In the genomic region with DNA sequence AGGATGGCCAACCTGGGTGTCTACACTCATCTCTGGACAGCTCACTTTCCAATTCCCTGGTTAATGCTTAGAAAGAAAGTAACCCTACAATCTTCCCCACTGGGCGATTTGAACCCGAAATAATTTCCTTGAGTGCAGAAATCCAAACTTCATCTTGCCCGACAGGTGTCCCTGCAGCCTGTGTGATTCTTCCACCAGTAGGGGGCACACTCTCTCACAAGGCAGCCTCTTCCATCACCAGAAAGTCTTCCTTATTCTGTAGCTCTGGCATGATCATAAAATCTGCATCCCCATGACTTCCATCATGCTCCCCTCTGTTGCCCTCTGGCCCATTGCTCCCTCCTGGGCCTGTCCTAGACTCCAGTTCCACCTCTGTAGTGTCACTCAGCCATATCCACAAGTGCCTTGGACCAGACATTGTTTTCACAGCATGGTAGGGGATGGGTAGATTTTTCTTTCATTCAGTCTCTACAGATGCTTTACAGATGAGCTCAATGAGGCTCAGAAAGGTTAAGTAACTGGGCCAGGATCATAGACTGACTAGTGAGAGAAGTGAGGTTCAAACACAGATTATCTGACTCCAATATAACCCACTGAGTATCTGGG, we compare ENCODE assay signal across 14 cellular contexts.
DNase-seq lines count a peak whose midpoint lies in the region; ATAC-seq, FAIRE-seq and TF ChIP-seq lines count a peak whose summit lies in the region.
"Had no signal": no experiment of that assay in that cellular context is flagged by ENCODE, and none has a peak within 500 bp of the region (broad histone marks: within the 10 kb centered on the region; RNA-seq: fewer than 3 reads in every experiment).

No MANE protein-coding gene starts in this region.

- in situ Hi-C loops in brain microvascular endothelial cell (cut with HindIII; ENCODE audit: low pct_ligation_motif_present, low sequenced_read_pairs) = no loop called here

- H2AFZ ChIP-seq in KMS-11 (ENCODE audit: low read depth) (no peak overlapping the region), parathyroid adenoma (no peak overlapping the region)
- H2AFZ ChIP-seq: GM23248 had no signal

- H3K79me2 ChIP-seq in KMS-11 (ENCODE audit: insufficient read depth, low read depth) = no peaks in the 10 kb centered on the region
- H3K79me2 ChIP-seq in parathyroid adenoma = no peaks in the 10 kb centered on the region

- no peak overlapping the region for H3K4me3 ChIP-seq in KMS-11 (IDR thresholded peaks at IDR 0.05; ENCODE audit: insufficient read depth, low read depth, low read length)
- H3K4me3 ChIP-seq in brain microvascular endothelial cell (ENCODE audit: low read depth, low read length) = no peak overlapping the region
- no peak overlapping the region for H3K4me3 ChIP-seq in parathyroid adenoma (ENCODE audit: low read depth, low read length)
- H3K4me3 ChIP-seq: GM23248, left lung had no signal

- H3K9me3 ChIP-seq in parathyroid adenoma (ENCODE audit: control insufficient read depth, low read length) = no peaks in the 10 kb centered on the region
- H3K9me3 ChIP-seq: left lung had no signal

- H3K36me3 ChIP-seq in KMS-11 (ENCODE audit: insufficient read depth) (no peaks in the 10 kb centered on the region), brain microvascular endothelial cell (replicated peaks) (no peaks in the 10 kb centered on the region), parathyroid adenoma (ENCODE audit: control insufficient read depth, insufficient read depth, low read length) (no peaks in the 10 kb centered on the region)
- H3K36me3 ChIP-seq: left lung had no signal

- no peak overlapping the region for H3K4me2 ChIP-seq in KMS-11
- no peak overlapping the region for H3K4me2 ChIP-seq in parathyroid adenoma (ENCODE audit: low read length)

- no peak for FAIRE-seq in urothelium cell line (lab: Jason Lieb, UNC)
- FAIRE-seq: frontal cortex had no signal

- H3K4me1 ChIP-seq in KMS-11 (ENCODE audit: low read depth, poor library complexity, severe bottlenecking) (no peaks in the 10 kb centered on the region), parathyroid adenoma (no peaks in the 10 kb centered on the region)
- H3K4me1 ChIP-seq: left lung had no signal

- H4K20me1 ChIP-seq in KMS-11 (ENCODE audit: insufficient read depth) = no peaks in the 10 kb centered on the region

- 0 out of 2 replicates have a peak, but pooled peaks have one; percentile 29 for TF ChIP-seq CTCF in KMS-11 (conservative IDR thresholded peaks at IDR 0.05; ENCODE audit: low read depth, low read length)
- TF ChIP-seq CTCF in brain microvascular endothelial cell (IDR thresholded peaks at IDR 0.05; ENCODE audit: low read depth, low read length, missing control alignments) = peak; percentile 15
- TF ChIP-seq CTCF in parathyroid adenoma (IDR thresholded peaks at IDR 0.05) = peak; percentile 12

- no peak overlapping the region for H3K9ac ChIP-seq in KMS-11
- no peak overlapping the region for H3K9ac ChIP-seq in parathyroid adenoma
- H3K9ac ChIP-seq: GM23248 had no signal

- ATAC-seq in HG03432 (IDR thresholded peaks at IDR 0.05; ENCODE audit: unreplicated experiment) = no peak
- ATAC-seq: activated naive CD8-positive, alpha-beta T cell treated with anti-CD3 and anti-CD28 coated beads, Interleukin-2, amount 50 U/mL, for 24 hours had no signal

- H3K27ac ChIP-seq in KMS-11 = no peak overlapping the region
- no peak overlapping the region for H3K27ac ChIP-seq in brain microvascular endothelial cell
- H3K27ac ChIP-seq in parathyroid adenoma = no peak overlapping the region
- H3K27ac ChIP-seq: GM23248, left lung had no signal

- DNase-seq in activated CD4-positive, alpha-beta T cell treated with anti-CD3 and anti-CD28 coated beads for 48 hours = peak; percentile 3
- no peak for DNase-seq in activated CD4-positive, alpha-beta T cell treated with anti-CD3 and anti-CD28 coated beads for 1 hour
- DNase-seq in brain microvascular endothelial cell (no peak), urothelium cell line (ENCODE audit: low spot score) (no peak), AG08396 (ENCODE audit: low spot score) (no peak)
- DNase-seq: activated naive CD8-positive, alpha-beta T cell treated with anti-CD3 and anti-CD28 coated beads, Interleukin-2, amount 50 U/mL, for 24 hours; dermis blood vessel endothelial cell; GM23248; left lung; T1000 had no signal

- no peaks in the 10 kb centered on the region for H3K27me3 ChIP-seq in KMS-11 (ENCODE audit: insufficient read depth, low read depth)
- no peaks in the 10 kb centered on the region for H3K27me3 ChIP-seq in brain microvascular endothelial cell (replicated peaks)
- no peaks in the 10 kb centered on the region for H3K27me3 ChIP-seq in parathyroid adenoma (ENCODE audit: control insufficient read depth, insufficient read depth, low read length)
- H3K27me3 ChIP-seq: left lung had no signal
